ENCODE assay signal across 24 cellular contexts in the genomic region with DNA sequence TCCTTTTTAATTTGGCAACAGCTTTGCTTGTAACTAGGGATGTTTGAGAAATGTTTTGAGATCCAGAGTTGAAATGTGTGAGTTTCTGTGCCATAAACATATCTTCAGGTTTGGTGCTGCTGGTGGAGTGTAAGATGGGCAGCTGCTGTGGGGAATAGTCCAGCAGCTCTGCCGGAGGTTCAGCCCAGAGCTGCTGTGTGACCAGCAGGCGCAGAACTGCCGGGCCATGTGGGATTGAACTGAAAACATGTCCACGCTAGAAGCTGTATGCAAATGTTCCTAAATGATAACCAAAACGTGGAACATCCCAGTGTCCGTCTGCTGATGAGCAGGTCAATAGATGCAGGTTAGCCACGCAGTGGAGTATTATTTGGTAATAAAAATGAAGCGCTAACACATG.
"Had no signal": no experiment of that assay in that cellular context is flagged by ENCODE, and none has a peak within 500 bp of the region (broad histone marks: within the 10 kb centered on the region; RNA-seq: fewer than 3 reads in every experiment).

No MANE protein-coding gene starts in this region.

- H3K4me2 ChIP-seq: smooth muscle cell had no signal

- H3K36me3 ChIP-seq: breast epithelium had no signal

- H3K9me3 Mint-ChIP-seq: activated CD4-positive, alpha-beta memory T cell treated with anti-CD3 and anti-CD28 coated beads, Interleukin-2, amount 10 ng/mL, durations not matched to agents 7 days and 5 days; activated CD4-positive, alpha-beta T cell treated with anti-CD3 and anti-CD28 coated beads, Interleukin-2, amount 10 ng/mL, durations not matched to agents 24 days and 14 days; activated naive CD8-positive, alpha-beta T cell treated with anti-CD3 and anti-CD28 coated beads for 36 hours; activated T-helper 1 cell treated with anti-CD3 and anti-CD28 coated beads, Interleukin-12 subunit alpha, Interleukin-12 subunit beta, Interleukin-2, Interleukin-4 antibody, amounts not matched to agents 30 ng/mL and 10 ng/mL and 1 ng/mL, durations not matched to agents 14 hours and 24 hours and 36 hours; central memory CD8-positive, alpha-beta T cell; effector memory CD8-positive, alpha-beta T cell; nephron progenitor cell; T-helper 1 cell treated with Interleukin-12 subunit alpha and Interleukin-12 subunit beta and Interleukin-4 antibody, amounts not matched to agents 30 μg/mL and 1 μg/mL, for 36 hours had no signal

- H3K27me3 ChIP-seq: breast epithelium, colonic mucosa, dorsolateral prefrontal cortex, esophagus muscularis mucosa, gastrocnemius medialis, sigmoid colon, thyroid gland had no signal

- H3K4me1 ChIP-seq: breast epithelium, colonic mucosa, thyroid gland had no signal

- H3K27ac Mint-ChIP-seq: activated CD4-positive, alpha-beta T cell treated with anti-CD3 and anti-CD28 coated beads, Interleukin-2, amount 10 ng/mL, durations not matched to agents 24 days and 14 days; activated T-helper 1 cell treated with anti-CD3 and anti-CD28 coated beads, Interleukin-12 subunit alpha, Interleukin-12 subunit beta, Interleukin-2, Interleukin-4 antibody, amounts not matched to agents 30 ng/mL and 10 ng/mL and 1 ng/mL, durations not matched to agents 14 hours and 24 hours and 36 hours; T-helper 1 cell treated with Interleukin-12 subunit alpha and Interleukin-12 subunit beta and Interleukin-4 antibody, amounts not matched to agents 30 μg/mL and 1 μg/mL, for 36 hours had no signal

- H3K4me3 Mint-ChIP-seq: activated CD4-positive, alpha-beta memory T cell treated with anti-CD3 and anti-CD28 coated beads, Interleukin-2, amount 10 ng/mL, durations not matched to agents 7 days and 5 days; activated CD4-positive, alpha-beta T cell treated with anti-CD3 and anti-CD28 coated beads, Interleukin-2, amount 10 ng/mL, durations not matched to agents 24 days and 14 days; activated naive CD8-positive, alpha-beta T cell treated with anti-CD3 and anti-CD28 coated beads for 36 hours; activated T-helper 1 cell treated with anti-CD3 and anti-CD28 coated beads, Interleukin-12 subunit alpha, Interleukin-12 subunit beta, Interleukin-2, Interleukin-4 antibody, amounts not matched to agents 30 ng/mL and 10 ng/mL and 1 ng/mL, durations not matched to agents 14 hours and 24 hours and 36 hours; central memory CD8-positive, alpha-beta T cell; effector memory CD8-positive, alpha-beta T cell; nephron progenitor cell; T-helper 1 cell treated with Interleukin-12 subunit alpha and Interleukin-12 subunit beta and Interleukin-4 antibody, amounts not matched to agents 30 μg/mL and 1 μg/mL, for 36 hours had no signal

- ATAC-seq: activated CD4-positive, CD25-positive, alpha-beta regulatory T cell treated with anti-CD3 and anti-CD28 coated beads, Interleukin-2, amount 50 U/mL, for 24 hours; effector memory CD8-positive, alpha-beta T cell; gastrocnemius medialis; left cardiac atrium; stimulated activated naive CD8-positive, alpha-beta T cell treated with anti-CD3 and anti-CD28 coated beads, Interleukin-15, Interleukin-2, amounts not matched to agents 100 U/mL and 50 U/mL, for 24 hours had no signal

- H3K4me1 Mint-ChIP-seq: activated naive CD8-positive, alpha-beta T cell treated with anti-CD3 and anti-CD28 coated beads for 36 hours; central memory CD8-positive, alpha-beta T cell had no signal

- DNase-seq: activated CD4-positive, alpha-beta memory T cell treated with anti-CD3 and anti-CD28 coated beads, Interleukin-2, amount 10 ng/mL, durations not matched to agents 7 days and 5 days; activated CD4-positive, alpha-beta T cell treated with anti-CD3 and anti-CD28 coated beads, Interleukin-2, amount 10 ng/mL, durations not matched to agents 24 days and 14 days; activated naive CD8-positive, alpha-beta T cell treated with anti-CD3 and anti-CD28 coated beads for 36 hours; amniotic stem cell; colonic mucosa; effector memory CD8-positive, alpha-beta T cell; mesenchymal stem cell; nephron progenitor cell; stimulated activated CD4-positive, alpha-beta T cell treated with anti-CD3 and anti-CD28 coated beads, Interleukin-4, amount 100 ng/mL, for 1 hour; stimulated activated naive CD8-positive, alpha-beta T cell treated with anti-CD3 and anti-CD28 coated beads, Interleukin-15, Interleukin-2, amounts not matched to agents 100 U/mL and 50 U/mL, for 24 hours; substantia nigra had no signal

- H3K9me3 ChIP-seq: breast epithelium, colonic mucosa, esophagus muscularis mucosa, gastrocnemius medialis, sigmoid colon, thyroid gland had no signal

- H3K27me3 Mint-ChIP-seq: activated CD4-positive, alpha-beta memory T cell treated with anti-CD3 and anti-CD28 coated beads, Interleukin-2, amount 10 ng/mL, durations not matched to agents 7 days and 5 days; activated CD4-positive, alpha-beta T cell treated with anti-CD3 and anti-CD28 coated beads, Interleukin-2, amount 10 ng/mL, durations not matched to agents 24 days and 14 days; activated naive CD8-positive, alpha-beta T cell treated with anti-CD3 and anti-CD28 coated beads for 36 hours; central memory CD8-positive, alpha-beta T cell; effector memory CD8-positive, alpha-beta T cell had no signal

- H3K4me3 ChIP-seq: breast epithelium, colonic mucosa, dorsolateral prefrontal cortex, esophagus muscularis mucosa, gastrocnemius medialis, sigmoid colon, smooth muscle cell, thyroid gland had no signal

- H3K27ac ChIP-seq: breast epithelium, colonic mucosa, thyroid gland, VCaP had no signal
